ENCODE assay signal across 12 cellular contexts in the genomic region with DNA sequence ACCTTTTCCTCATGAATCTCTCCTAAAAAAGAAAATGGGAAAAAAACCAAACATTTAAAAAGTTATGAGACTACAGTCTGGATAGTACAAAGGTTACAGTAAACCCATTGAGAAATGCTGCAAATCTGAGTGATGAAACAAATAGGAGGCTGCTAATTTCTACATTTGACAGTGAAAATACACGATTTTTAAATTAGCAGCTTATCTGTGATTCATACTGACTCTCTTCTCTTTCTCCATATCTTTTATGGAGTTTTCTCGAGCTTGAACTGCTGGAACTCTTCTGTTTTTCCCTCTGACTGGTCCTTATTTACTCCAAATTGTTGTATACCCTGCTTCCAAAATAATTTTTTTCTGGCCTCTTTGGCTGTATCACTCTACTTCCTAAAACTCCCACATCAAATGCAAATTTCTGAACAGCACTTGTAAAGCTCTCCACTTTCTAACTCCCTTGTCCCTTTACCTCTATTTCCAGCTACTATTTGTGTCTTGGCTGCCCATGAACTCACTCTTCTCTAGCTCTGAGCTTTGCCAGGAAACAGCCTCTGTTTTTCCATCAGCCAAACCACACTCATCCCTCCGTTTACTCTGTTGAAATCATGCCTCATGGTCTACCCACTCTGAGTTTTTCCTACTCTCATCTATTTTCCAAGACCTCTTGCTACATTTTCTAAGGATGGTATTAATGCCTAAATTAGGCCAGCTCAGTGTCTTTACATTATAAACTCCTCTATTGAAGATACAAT.
DNase-seq lines count a peak whose midpoint lies in the region; ATAC-seq and TF ChIP-seq lines count a peak whose summit lies in the region.
"Had no signal": no experiment of that assay in that cellular context is flagged by ENCODE, and none has a peak within 500 bp of the region (broad histone marks: within the 10 kb centered on the region; RNA-seq: fewer than 3 reads in every experiment).

No MANE protein-coding gene starts in this region.

- no peaks in the 10 kb centered on the region for H3K9me3 ChIP-seq in RWPE2 (ENCODE audit: severe bottlenecking)

- no peak overlapping the region for H3K27ac Mint-ChIP-seq in MCF 10A (ENCODE audit: low read depth, unreplicated experiment)

- TF ChIP-seq CTCF in RWPE2 (IDR thresholded peaks at IDR 0.05; ENCODE audit: poor library complexity, severe bottlenecking) (no peak), fibroblast of pulmonary artery (IDR thresholded peaks at IDR 0.05; ENCODE audit: low read length, missing control alignments) (no peak), MCF 10A (IDR thresholded peaks at IDR 0.05; ENCODE audit: unreplicated experiment) (no peak)

- no TSS peak for BruUV-seq in MCF 10A (replicated peaks; lab: Mats Ljungman, UMichigan)

- no peaks in the 10 kb centered on the region for H3K27me3 ChIP-seq in RWPE2 (ENCODE audit: insufficient read depth, poor library complexity, severe bottlenecking)
- H3K27me3 ChIP-seq: foreskin keratinocyte had no signal

- peaks cover 33% of the 10 kb centered on the region for H3K4me1 Mint-ChIP-seq in MCF 10A (ENCODE audit: insufficient read depth, unreplicated experiment)

- H3K4me3 ChIP-seq in RWPE2 (ENCODE audit: severe bottlenecking) (no peak overlapping the region), fibroblast of pulmonary artery (replicated peaks; ENCODE audit: low read depth, low read length) (no peak overlapping the region)

- CTCF ChIA-PET in MCF 10A (lab: Yijun Ruan, JAX) = interaction anchor here (0.6 to 1.3 kb wide), 6 partner anchors 62 to 574 kb away, joined by 3 to 4 read pairs (median 3); no protein-coding TSS in a partner anchor

- intact Hi-C loops in sciatic nerve (cut with DNase I) (no loop called here), MCF 10A (cut with micrococcal nuclease) (no loop called here)

- ATAC-seq in RWPE2 (ENCODE audit: low read depth) (no peak), sciatic nerve (peak; percentile 84), HG02610 (IDR thresholded peaks at IDR 0.05; ENCODE audit: unreplicated experiment) (no peak)
- ATAC-seq: foreskin keratinocyte had no signal

- DNase-seq in ELR (ENCODE audit: low read depth) = peak; percentile 54
- DNase-seq in RWPE2 (ENCODE audit: low spot score) = no peak
- peak; percentile 83 for DNase-seq in fibroblast of pulmonary artery (ENCODE audit: low read depth)
- DNase-seq in sciatic nerve (ENCODE audit: low spot score) = no peak
- DNase-seq in MCF 10A (ENCODE audit: unreplicated experiment) = no peak
- no peak for DNase-seq in DMS 273 treated with DMSO at 0.1 percent for 48 hours (lab: John Stamatoyannopoulos, UW)
- no peak for DNase-seq in hippocampal formation (lab: John Stamatoyannopoulos, UW)
- DNase-seq: EL, foreskin keratinocyte, NCI-H1694, WERI-Rb-1 had no signal

- H3K27me3 Mint-ChIP-seq in MCF 10A (ENCODE audit: insufficient read depth, unreplicated experiment) = no peaks in the 10 kb centered on the region

- peak overlapping the region; percentile 93 for H3K27ac ChIP-seq in RWPE2 (ENCODE audit: poor library complexity, severe bottlenecking)
- H3K27ac ChIP-seq: WERI-Rb-1 had no signal

- H3K36me3 ChIP-seq in RWPE2 (ENCODE audit: low read depth) = no peaks in the 10 kb centered on the region
- H3K36me3 ChIP-seq: WERI-Rb-1 had no signal

- H3K4me1 ChIP-seq in RWPE2 (ENCODE audit: insufficient read depth, poor library complexity, severe bottlenecking) = peaks cover 47% of the 10 kb centered on the region

- no peak overlapping the region for H3K4me3 Mint-ChIP-seq in MCF 10A (ENCODE audit: unreplicated experiment)

- H3K36me3 Mint-ChIP-seq in MCF 10A (ENCODE audit: insufficient read depth, unreplicated experiment) = no peaks in the 10 kb centered on the region

- POLR2A ChIA-PET in MCF 10A (lab: Yijun Ruan, JAX) = interaction anchor here (0.5 to 2.0 kb wide), 4 partner anchors 8 to 124 kb away, joined by 3 to 8 read pairs (median 3); no protein-coding TSS in a partner anchor

- no peaks in the 10 kb centered on the region for H3K9me3 Mint-ChIP-seq in MCF 10A (ENCODE audit: unreplicated experiment)

Comparison
In these comparisons a context has a peak if more than half of its experiments do, and no peak if none do; other contexts are left out.
1. DNase-seq: peak in ELR (single experiment) and fibroblast of pulmonary artery (single experiment); none in RWPE2 (single experiment), sciatic nerve (single experiment), MCF 10A (single experiment), DMS 273 treated with DMSO at 0.1 percent for 48 hours (single experiment) and hippocampal formation (0 of 2).